1 cellular context compared by ENCODE assay signal in the genomic region with DNA sequence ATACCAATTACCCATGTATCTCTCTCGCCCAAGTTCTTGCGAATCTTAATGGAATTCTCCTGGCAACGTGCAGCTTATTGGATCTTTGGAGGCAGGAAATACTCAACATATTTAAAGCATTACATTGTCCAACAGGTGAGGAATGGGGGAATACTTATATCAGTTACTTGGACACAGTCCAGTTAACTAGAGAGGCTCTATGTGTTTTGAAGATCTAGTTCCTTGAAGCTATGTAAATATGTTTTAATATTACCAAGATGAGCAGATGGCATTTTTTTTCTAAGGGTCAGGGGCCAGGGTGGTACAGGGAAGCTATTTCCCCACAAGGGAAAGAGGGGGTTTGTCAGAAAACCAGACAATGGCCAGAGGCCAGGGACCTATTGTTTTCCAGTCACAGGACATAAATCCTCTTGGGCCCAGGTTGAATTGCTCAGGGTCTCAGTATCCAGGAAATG.
TF ChIP-seq lines count a peak whose summit lies in the region.

No MANE protein-coding gene starts in this region.

TF ChIP-seq in K562, 482 proteins besides CTCF, POLR2A, EP300 and RAD21 (continued from another document):
- TF ChIP-seq CREB3 (tag; conservative IDR thresholded peaks at IDR 0.05; ENCODE audit: low read depth): no peak
- TF ChIP-seq MEF2D (tag; conservative IDR thresholded peaks at IDR 0.05; ENCODE audit: low read depth): no peak
- TF ChIP-seq POU5F1 (IDR thresholded peaks at IDR 0.05; ENCODE audit: borderline replicate concordance, low read depth, low read length, partially characterized antibody): no peak
- TF ChIP-seq ZNF23 (CRISPR knock-in tag; IDR thresholded peaks at IDR 0.05): no peak
- no peak for TF ChIP-seq MYBL2 (IDR thresholded peaks at IDR 0.05; ENCODE audit: low read depth)
- TF ChIP-seq MYBL2 (CRISPR knock-in tag; IDR thresholded peaks at IDR 0.05; ENCODE audit: borderline replicate concordance): no peak
- TF ChIP-seq PPARD (CRISPR knock-in tag; IDR thresholded peaks at IDR 0.05): no peak
- TF ChIP-seq, protein P1, sequence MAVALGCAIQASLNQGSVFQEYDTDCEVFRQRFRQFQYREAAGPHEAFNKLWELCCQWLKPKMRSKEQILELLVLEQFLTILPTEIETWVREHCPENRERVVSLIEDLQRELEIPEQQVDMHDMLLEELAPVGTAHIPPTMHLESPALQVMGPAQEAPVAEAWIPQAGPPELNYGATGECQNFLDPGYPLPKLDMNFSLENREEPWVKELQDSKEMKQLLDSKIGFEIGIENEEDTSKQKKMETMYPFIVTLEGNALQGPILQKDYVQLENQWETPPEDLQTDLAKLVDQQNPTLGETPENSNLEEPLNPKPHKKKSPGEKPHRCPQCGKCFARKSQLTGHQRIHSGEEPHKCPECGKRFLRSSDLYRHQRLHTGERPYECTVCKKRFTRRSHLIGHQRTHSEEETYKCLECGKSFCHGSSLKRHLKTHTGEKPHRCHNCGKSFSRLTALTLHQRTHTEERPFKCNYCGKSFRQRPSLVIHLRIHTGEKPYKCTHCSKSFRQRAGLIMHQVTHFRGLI (CRISPR knock-in tag; IDR thresholded peaks at IDR 0.05): no peak
- no peak for TF ChIP-seq ZNF24 (IDR thresholded peaks at IDR 0.05)
- TF ChIP-seq, protein P2, sequence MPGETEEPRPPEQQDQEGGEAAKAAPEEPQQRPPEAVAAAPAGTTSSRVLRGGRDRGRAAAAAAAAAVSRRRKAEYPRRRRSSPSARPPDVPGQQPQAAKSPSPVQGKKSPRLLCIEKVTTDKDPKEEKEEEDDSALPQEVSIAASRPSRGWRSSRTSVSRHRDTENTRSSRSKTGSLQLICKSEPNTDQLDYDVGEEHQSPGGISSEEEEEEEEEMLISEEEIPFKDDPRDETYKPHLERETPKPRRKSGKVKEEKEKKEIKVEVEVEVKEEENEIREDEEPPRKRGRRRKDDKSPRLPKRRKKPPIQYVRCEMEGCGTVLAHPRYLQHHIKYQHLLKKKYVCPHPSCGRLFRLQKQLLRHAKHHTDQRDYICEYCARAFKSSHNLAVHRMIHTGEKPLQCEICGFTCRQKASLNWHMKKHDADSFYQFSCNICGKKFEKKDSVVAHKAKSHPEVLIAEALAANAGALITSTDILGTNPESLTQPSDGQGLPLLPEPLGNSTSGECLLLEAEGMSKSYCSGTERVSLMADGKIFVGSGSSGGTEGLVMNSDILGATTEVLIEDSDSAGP (CRISPR knock-in tag; IDR thresholded peaks at IDR 0.05): no peak
- no peak for TF ChIP-seq ZNF780A (CRISPR knock-in tag; IDR thresholded peaks at IDR 0.05)
- TF ChIP-seq, protein P3, sequence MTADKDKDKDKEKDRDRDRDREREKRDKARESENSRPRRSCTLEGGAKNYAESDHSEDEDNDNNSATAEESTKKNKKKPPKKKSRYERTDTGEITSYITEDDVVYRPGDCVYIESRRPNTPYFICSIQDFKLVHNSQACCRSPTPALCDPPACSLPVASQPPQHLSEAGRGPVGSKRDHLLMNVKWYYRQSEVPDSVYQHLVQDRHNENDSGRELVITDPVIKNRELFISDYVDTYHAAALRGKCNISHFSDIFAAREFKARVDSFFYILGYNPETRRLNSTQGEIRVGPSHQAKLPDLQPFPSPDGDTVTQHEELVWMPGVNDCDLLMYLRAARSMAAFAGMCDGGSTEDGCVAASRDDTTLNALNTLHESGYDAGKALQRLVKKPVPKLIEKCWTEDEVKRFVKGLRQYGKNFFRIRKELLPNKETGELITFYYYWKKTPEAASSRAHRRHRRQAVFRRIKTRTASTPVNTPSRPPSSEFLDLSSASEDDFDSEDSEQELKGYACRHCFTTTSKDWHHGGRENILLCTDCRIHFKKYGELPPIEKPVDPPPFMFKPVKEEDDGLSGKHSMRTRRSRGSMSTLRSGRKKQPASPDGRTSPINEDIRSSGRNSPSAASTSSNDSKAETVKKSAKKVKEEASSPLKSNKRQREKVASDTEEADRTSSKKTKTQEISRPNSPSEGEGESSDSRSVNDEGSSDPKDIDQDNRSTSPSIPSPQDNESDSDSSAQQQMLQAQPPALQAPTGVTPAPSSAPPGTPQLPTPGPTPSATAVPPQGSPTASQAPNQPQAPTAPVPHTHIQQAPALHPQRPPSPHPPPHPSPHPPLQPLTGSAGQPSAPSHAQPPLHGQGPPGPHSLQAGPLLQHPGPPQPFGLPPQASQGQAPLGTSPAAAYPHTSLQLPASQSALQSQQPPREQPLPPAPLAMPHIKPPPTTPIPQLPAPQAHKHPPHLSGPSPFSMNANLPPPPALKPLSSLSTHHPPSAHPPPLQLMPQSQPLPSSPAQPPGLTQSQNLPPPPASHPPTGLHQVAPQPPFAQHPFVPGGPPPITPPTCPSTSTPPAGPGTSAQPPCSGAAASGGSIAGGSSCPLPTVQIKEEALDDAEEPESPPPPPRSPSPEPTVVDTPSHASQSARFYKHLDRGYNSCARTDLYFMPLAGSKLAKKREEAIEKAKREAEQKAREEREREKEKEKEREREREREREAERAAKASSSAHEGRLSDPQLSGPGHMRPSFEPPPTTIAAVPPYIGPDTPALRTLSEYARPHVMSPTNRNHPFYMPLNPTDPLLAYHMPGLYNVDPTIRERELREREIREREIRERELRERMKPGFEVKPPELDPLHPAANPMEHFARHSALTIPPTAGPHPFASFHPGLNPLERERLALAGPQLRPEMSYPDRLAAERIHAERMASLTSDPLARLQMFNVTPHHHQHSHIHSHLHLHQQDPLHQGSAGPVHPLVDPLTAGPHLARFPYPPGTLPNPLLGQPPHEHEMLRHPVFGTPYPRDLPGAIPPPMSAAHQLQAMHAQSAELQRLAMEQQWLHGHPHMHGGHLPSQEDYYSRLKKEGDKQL (CRISPR knock-in tag; IDR thresholded peaks at IDR 0.05; ENCODE audit: borderline replicate concordance): no peak
- TF ChIP-seq ILK (tag; IDR thresholded peaks at IDR 0.05; ENCODE audit: borderline replicate concordance, low read depth): no peak
- no peak for TF ChIP-seq ZNF212 (CRISPR knock-in tag; IDR thresholded peaks at IDR 0.05)
- no peak for TF ChIP-seq EZH2 (IDR thresholded peaks at IDR 0.05; ENCODE audit: borderline replicate concordance, low read depth, low read length)
